25 cellular contexts compared by ENCODE assay signal in genomic region chr4:26727849-26728248, GRCh38.
"Had no signal": no experiment of that assay in that cellular context is flagged by ENCODE, and none has a peak within 500 bp of the region (broad histone marks: within the 10 kb centered on the region; RNA-seq: fewer than 3 reads in every experiment).

No MANE protein-coding gene starts in this region.

- H3K36me3 ChIP-seq: adrenal gland, brain microvascular endothelial cell, left ventricle myocardium inferior, right lobe of liver, thyroid gland, upper lobe of right lung had no signal

- ATAC-seq: effector memory CD8-positive, alpha-beta T cell; esophagus mucosa; natural killer cell treated with Interleukin-12 subunit alpha and Interleukin-12 subunit beta and Interleukin-15 and Interleukin-18, amount 100 ng/mL, for 72 hours; pancreas; right lobe of liver; upper lobe of right lung had no signal

- H3K4me1 ChIP-seq: ascending aorta, pancreas, psoas muscle, right lobe of liver, thyroid gland, upper lobe of right lung had no signal

- H3K9me3 ChIP-seq: adrenal gland, ascending aorta, left ventricle myocardium inferior, pancreas, psoas muscle, right lobe of liver, thyroid gland, upper lobe of right lung had no signal

- H3K4me3 ChIP-seq: adrenal gland, ascending aorta, hepatocyte, left ventricle myocardium inferior, pancreas, psoas muscle, right lobe of liver, skin epidermis, thyroid gland, upper lobe of right lung had no signal

- DNase-seq: activated CD4-positive, alpha-beta T cell treated with anti-CD3 and anti-CD28 coated beads for 1 hour; activated naive CD4-positive, alpha-beta T cell; activated T-cell treated with anti-CD3 and anti-CD28 coated beads, Interleukin-2, amount 50 U/mL, for 24 hours; adrenal gland; brain microvascular endothelial cell; effector memory CD8-positive, alpha-beta T cell; foreskin melanocyte; glutamatergic neuron; immature natural killer cell; kidney glomerular epithelial cell; left ventricle myocardium inferior; mammary epithelial cell; midbrain; pancreas; psoas muscle; right lobe of liver; stimulated activated CD4-positive, alpha-beta T cell treated with anti-CD3 and anti-CD28 coated beads, Interleukin-1b, Interleukin-23, amount 100 ng/mL, for 48 hours; substantia nigra; thyroid gland; upper lobe of right lung had no signal

- H3K27ac ChIP-seq: adrenal gland, ascending aorta, brain microvascular endothelial cell, hepatocyte, left ventricle myocardium inferior, pancreas, psoas muscle, right lobe of liver, skin epidermis, thyroid gland, upper lobe of right lung had no signal
